ENCODE assay signal across 17 cellular contexts in the genomic region with DNA sequence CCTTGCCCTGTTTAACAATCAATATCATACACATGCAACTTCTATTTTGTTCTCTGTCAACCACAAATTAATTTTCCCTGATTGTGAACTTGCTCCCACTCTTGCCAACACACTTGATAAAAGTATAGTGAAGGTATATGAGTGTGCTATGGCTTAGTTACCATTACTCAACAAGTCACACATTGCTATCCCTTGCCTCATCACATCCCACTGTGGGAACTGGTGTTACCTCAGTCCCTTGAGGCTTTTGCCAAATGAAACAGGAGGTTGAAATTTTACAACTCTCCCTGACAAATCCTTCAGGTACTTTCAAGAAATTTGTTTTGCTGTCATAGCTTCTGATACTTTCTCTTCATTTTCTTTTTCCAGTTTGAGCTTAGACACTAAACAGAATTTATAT.
"Had no signal": no experiment of that assay in that cellular context is flagged by ENCODE, and none has a peak within 500 bp of the region (broad histone marks: within the 10 kb centered on the region; RNA-seq: fewer than 3 reads in every experiment).

No MANE protein-coding gene starts in this region.

- H3K27me3 ChIP-seq: neural progenitor cell, sigmoid colon, upper lobe of right lung had no signal

- H3K4me3 ChIP-seq: neural progenitor cell, sigmoid colon, thoracic aorta, upper lobe of right lung had no signal

- H3K4me1 ChIP-seq: neural progenitor cell, sigmoid colon, upper lobe of right lung had no signal

- H3K36me3 ChIP-seq: neural progenitor cell, sigmoid colon, thoracic aorta, upper lobe of right lung had no signal

- H3K27ac ChIP-seq: neural progenitor cell, sigmoid colon, thoracic aorta, upper lobe of right lung had no signal

- H3K9me3 ChIP-seq: sigmoid colon, thoracic aorta, upper lobe of right lung had no signal

- DNase-seq: activated CD4-positive, alpha-beta T cell treated with anti-CD3 and anti-CD28 coated beads, Interleukin-2, amount 10 ng/mL, durations not matched to agents 24 days and 14 days; activated CD4-positive, CD25-positive, alpha-beta regulatory T cell; activated CD8-positive, alpha-beta memory T cell treated with anti-CD3 and anti-CD28 coated beads, Interleukin-2, amount 50 U/mL, for 4 hours; activated CD8-positive, alpha-beta T cell treated with anti-CD3 and anti-CD28 coated beads, Interleukin-2, amount 10 ng/mL, durations not matched to agents 7 days and 5 days; activated gamma-delta T cell; activated T-cell treated with anti-CD3 and anti-CD28 coated beads, Interleukin-2, amount 50 U/mL, for 72 hours; aorta; erythroblast; midbrain; naive B cell; sigmoid colon; stimulated activated CD4-positive, alpha-beta T cell treated with anti-CD3 and anti-CD28 coated beads, Interleukin-12 subunit alpha, Interleukin-12 subunit beta, amount 100 ng/mL, for 4 hours; upper lobe of right lung had no signal

- ATAC-seq: activated CD8-positive, alpha-beta T cell treated with anti-CD3 and anti-CD28 coated beads, Interleukin-2, amount 10 ng/mL, durations not matched to agents 7 days and 5 days; activated naive CD4-positive, alpha-beta T cell treated with anti-CD3 and anti-CD28 coated beads, Interleukin-2, amount 50 U/mL, for 72 hours; activated T-cell treated with anti-CD3 and anti-CD28 coated beads, Interleukin-2, amount 50 U/mL, for 72 hours; stimulated activated effector memory CD8-positive, alpha-beta T cell treated with anti-CD3 and anti-CD28 coated beads, Interleukin-12 subunit alpha, Interleukin-12 subunit beta, amount 100 ng/mL, for 72 hours; upper lobe of right lung had no signal
